In genomic region chr11:73087730-73088129, GRCh38 we compare ENCODE assay signal across 11 cellular contexts. TPM values are rescaled to one million over a fixed set of nuclear protein-coding genes. Genes with fewer than 3 reads are reported as not detected.
DNase-seq lines count a peak whose midpoint lies in the region; ATAC-seq, FAIRE-seq and TF ChIP-seq lines count a peak whose summit lies in the region.
"Had no signal": no experiment of that assay in that cellular context is flagged by ENCODE, and none has a peak within 500 bp of the region (broad histone marks: within the 10 kb centered on the region; RNA-seq: fewer than 3 reads in every experiment).

No MANE protein-coding gene starts in this region.

- no peak for FAIRE-seq in HTR-8/SVneo (lab: Jason Lieb, UNC)

- H3K9me3 Mint-ChIP-seq in chondrocyte (ENCODE audit: low read depth) (no peaks in the 10 kb centered on the region), naive B cell (peaks cover 0 to 3% (median 0%) of the 10 kb centered on the region in 7 donors), Calu3 (ENCODE audit: low read depth, unreplicated experiment) (no peaks in the 10 kb centered on the region)
- H3K9me3 Mint-ChIP-seq: T-helper 1 cell treated with Interleukin-12 subunit alpha and Interleukin-12 subunit beta and Interleukin-4 antibody, amounts not matched to agents 30 μg/mL and 1 μg/mL, for 36 hours had no signal

- peak; percentile 80 to 85 for ATAC-seq in naive B cell (ENCODE audit: low read depth in 2 of 2)

- no peak for TF ChIP-seq CTCF in GM12864 (IDR thresholded peaks at IDR 0.05; ENCODE audit: low read depth, low read length, missing control alignments)
- no peak for TF ChIP-seq CTCF in chondrocyte (IDR thresholded peaks at IDR 0.05)
- no peak for TF ChIP-seq CTCF in Calu3 (IDR thresholded peaks at IDR 0.05; ENCODE audit: unreplicated experiment)

- H3K4me3 Mint-ChIP-seq in chondrocyte (ENCODE audit: unreplicated experiment) (no peak overlapping the region), naive B cell (peak overlapping the region in 7 of 8 donors; percentile 38 to 83 (median 77)), Calu3 (ENCODE audit: low read depth, unreplicated experiment) (no peak overlapping the region)
- H3K4me3 Mint-ChIP-seq: T-helper 1 cell treated with Interleukin-12 subunit alpha and Interleukin-12 subunit beta and Interleukin-4 antibody, amounts not matched to agents 30 μg/mL and 1 μg/mL, for 36 hours had no signal

- H3K4me3 ChIP-seq in GM12864 (ENCODE audit: low read depth, low read length) (no peak overlapping the region), H7 (ENCODE audit: insufficient read depth, low read depth, low read length) (no peak overlapping the region)

- peak; percentile 18 for DNase-seq in GM12864 (ENCODE audit: low read depth)
- peak; percentile 19 for DNase-seq in KBM-7
- no peak for DNase-seq in chondrocyte (ENCODE audit: low spot score)
- peak; percentile 6 for DNase-seq in naive B cell
- DNase-seq in HTR-8/SVneo (ENCODE audit: insufficient read length, low spot score): no peak
- DNase-seq in NCI-H187 (lab: John Stamatoyannopoulos, UW): no peak
- no peak for DNase-seq in Calu3
- DNase-seq in H7: no peak
- DNase-seq: Caco-2, nucleus accumbens had no signal

- intact Hi-C loops in Calu3 (cut with micrococcal nuclease; ENCODE audit: unreplicated experiment): no loop called here

- H3K27me3 Mint-ChIP-seq in chondrocyte (ENCODE audit: low read depth) (no peaks in the 10 kb centered on the region), naive B cell (no peaks in the 10 kb centered on the region), Calu3 (ENCODE audit: unreplicated experiment) (no peaks in the 10 kb centered on the region)

- in situ Hi-C loops in KBM-7 (cut with MboI; ENCODE audit: low pct_unique_long_range_greater_than_20kb, low sequenced_read_pairs): no loop called here

- no TSS peak for BruUV-seq in Calu3 (replicated peaks; lab: Mats Ljungman, UMichigan)

- H3K27me3 ChIP-seq in H7 (ENCODE audit: control insufficient read depth, insufficient read depth, low read length): no peaks in the 10 kb centered on the region

- H3K36me3 Mint-ChIP-seq in chondrocyte (ENCODE audit: low read depth): peaks cover 6% of the 10 kb centered on the region
- peaks cover 18 to 41% of the 10 kb centered on the region in 2 donors for H3K36me3 Mint-ChIP-seq in naive B cell
- H3K36me3 Mint-ChIP-seq in Calu3 (ENCODE audit: insufficient read depth, unreplicated experiment): no peaks in the 10 kb centered on the region

- CTCF ChIA-PET in Calu3 (lab: Charles Lee): interaction anchor here (0.6 to 0.7 kb wide), 2 partner anchors 19 to 204 kb away, joined by 3 to 4 read pairs; no protein-coding TSS in a partner anchor

- H3K4me1 Mint-ChIP-seq in chondrocyte (ENCODE audit: low read depth) (peaks cover 23% of the 10 kb centered on the region), naive B cell (peaks cover 38 to 80% (median 79%) of the 10 kb centered on the region in 3 donors), Calu3 (ENCODE audit: low read depth, unreplicated experiment) (no peaks in the 10 kb centered on the region)

- H3K27ac Mint-ChIP-seq in chondrocyte (ENCODE audit: unreplicated experiment) (peak overlapping the region; percentile 63), naive B cell (peak overlapping the region; percentile 16 to 95 (median 68)), Calu3 (ENCODE audit: unreplicated experiment) (no peak overlapping the region)
- H3K27ac Mint-ChIP-seq: T-helper 1 cell treated with Interleukin-12 subunit alpha and Interleukin-12 subunit beta and Interleukin-4 antibody, amounts not matched to agents 30 μg/mL and 1 μg/mL, for 36 hours had no signal

- H3K36me3 ChIP-seq in H7 (replicated peaks; ENCODE audit: control insufficient read depth, insufficient read depth, low read length): no peaks in the 10 kb centered on the region

RNA-seq across cellular contexts. Expression of gene FCHSD2, which starts 54.4 kb away (rescaled TPM):
- 38.7 to 69.5 TPM (median 66.8 TPM) in 3 replicates for total RNA-seq in chondrocyte
- polyA plus RNA-seq in naive B cell (ENCODE audit: low read depth in 6 of 6): 100 to 1,000 TPM in 3 of 6 donors, 10 to 100 TPM in 3; 43.0 to 134 (median 104) TPM
- total RNA-seq in Calu3 (2022): 16.2 and 16.4 TPM in 2 replicates
- total RNA-seq in H7 (2014; rRNA removed; shearing (Covaris generic)): 4.6 and 5.9 TPM in 2 replicates

Comparison
In these comparisons a context has a peak if more than half of its experiments do, and no peak if none do; other contexts are left out.
1. DNase-seq: peak in GM12864 (single experiment), KBM-7 (single experiment) and naive B cell (single experiment); none in chondrocyte (single experiment), HTR-8/SVneo (single experiment), NCI-H187 (0 of 2), Calu3 (single experiment) and H7 (single experiment).
2. H3K4me3 Mint-ChIP-seq: peak in naive B cell (7 of 8); none in chondrocyte (single experiment) and Calu3 (single experiment).